ENCODE assay signal across 16 cellular contexts in genomic region chr3:61829301-61830110, GRCh38.
DNase-seq lines count a peak whose midpoint lies in the region; ATAC-seq and TF ChIP-seq lines count a peak whose summit lies in the region.
"Had no signal": no experiment of that assay in that cellular context is flagged by ENCODE, and none has a peak within 500 bp of the region (broad histone marks: within the 10 kb centered on the region; RNA-seq: fewer than 3 reads in every experiment).

No MANE protein-coding gene starts in this region.

- no peaks in the 10 kb centered on the region for H3K4me1 Mint-ChIP-seq in activated CD4-positive, alpha-beta memory T cell treated with anti-CD3 and anti-CD28 coated beads for 36 hours (ENCODE audit: low read depth)

- H3K9me3 ChIP-seq in HUES64 (ENCODE audit: insufficient read depth, low read depth, low read length), result no peaks in the 10 kb centered on the region

- peaks cover 2% of the 10 kb centered on the region; the same call in 1 of the 2 replicates for H3K36me3 ChIP-seq in HUES64 (ENCODE audit: insufficient read depth, low read length)

- CTCF ChIA-PET in activated CD4-positive, alpha-beta memory T cell treated with anti-CD3 and anti-CD28 coated beads for 36 hours (lab: Charles Lee), result no interaction called here

- H3K4me3 ChIP-seq in HUES64 (ENCODE audit: low read length), result no peak overlapping the region
- peak overlapping the region in 4 of 59 donors; percentile 1 to 14 (median 10) for H3K4me3 ChIP-seq in dorsolateral prefrontal cortex

- peaks cover 28% of the 10 kb centered on the region for H3K4me1 ChIP-seq in HUES64 (ENCODE audit: insufficient read depth, low read length)

- H3K9me3 Mint-ChIP-seq in activated CD4-positive, alpha-beta memory T cell treated with anti-CD3 and anti-CD28 coated beads for 36 hours, result peaks cover 4% of the 10 kb centered on the region

- no peak overlapping the region for H3K4me3 Mint-ChIP-seq in activated CD4-positive, alpha-beta memory T cell treated with anti-CD3 and anti-CD28 coated beads for 36 hours

- no peaks in the 10 kb centered on the region for H3K36me3 Mint-ChIP-seq in activated CD4-positive, alpha-beta memory T cell treated with anti-CD3 and anti-CD28 coated beads for 36 hours

- intact Hi-C loops in dorsolateral prefrontal cortex (cut with DNase I), result no loop called here
- intact Hi-C loops in activated CD4-positive, alpha-beta memory T cell treated with anti-CD3 and anti-CD28 coated beads for 36 hours (cut with micrococcal nuclease), result no loop called here

- no peaks in the 10 kb centered on the region for H3K27me3 Mint-ChIP-seq in activated CD4-positive, alpha-beta memory T cell treated with anti-CD3 and anti-CD28 coated beads for 36 hours

- no peak for ATAC-seq in HG03442 (IDR thresholded peaks at IDR 0.05; ENCODE audit: unreplicated experiment)
- ATAC-seq: left colon had no signal

- no peak overlapping the region for H3K27ac Mint-ChIP-seq in activated CD4-positive, alpha-beta memory T cell treated with anti-CD3 and anti-CD28 coated beads for 36 hours

- H3K9ac ChIP-seq in HUES64 (ENCODE audit: low read depth, low read length), result no peak overlapping the region

- no peak for TF ChIP-seq CTCF in dorsolateral prefrontal cortex (IDR thresholded peaks at IDR 0.05 in 54 of 56, conservative IDR thresholded peaks at IDR 0.05 in 2 of 56; ENCODE audit: low read depth in 1 of 56, partially characterized antibody in 56 of 56)

- H3K27me3 ChIP-seq in HUES64 (ENCODE audit: insufficient read depth, low read length), result no peaks in the 10 kb centered on the region
- H3K27me3 ChIP-seq in dorsolateral prefrontal cortex, result no peaks in the 10 kb centered on the region

- H3K27ac ChIP-seq in HUES64 (ENCODE audit: low read depth, low read length) (peak overlapping the region; percentile 56), dorsolateral prefrontal cortex (peak overlapping the region in 40 of 59 donors; percentile 2 to 74 (median 44)), temporal lobe (ENCODE audit: low read depth, low read length) (peak overlapping the region; percentile 10)

- 82% methylated on average over 10 of the region's 11 CpGs for WGBS in HUES64

- DNase-seq in dorsolateral prefrontal cortex (peak in 1 of 10 donors; percentile 18), medulla oblongata (ENCODE audit: extremely low spot score) (peak; percentile 24), NCI-H2081 treated with DMSO at 0.1 percent for 48 hours (lab: John Stamatoyannopoulos, UW) (no peak), H4 (ENCODE audit: low spot score) (no peak)
- no peak for DNase-seq in activated CD4-positive, alpha-beta memory T cell treated with anti-CD3 and anti-CD28 coated beads for 36 hours
- DNase-seq: AML-193; glutamatergic neuron; KBM-7; left colon; NCI-H146; NCI-H774; stimulated activated CD4-positive, alpha-beta T cell treated with anti-CD3 and anti-CD28 coated beads, Interleukin-12 subunit alpha, Interleukin-12 subunit beta, amount 100 ng/mL, for 4 hours; T-helper 9 cell had no signal

- POLR2A ChIA-PET in activated CD4-positive, alpha-beta memory T cell treated with anti-CD3 and anti-CD28 coated beads for 36 hours (lab: Charles Lee), result no interaction called here
